Comparison of ENCODE assay signal across 1 cellular context in the genomic region with DNA sequence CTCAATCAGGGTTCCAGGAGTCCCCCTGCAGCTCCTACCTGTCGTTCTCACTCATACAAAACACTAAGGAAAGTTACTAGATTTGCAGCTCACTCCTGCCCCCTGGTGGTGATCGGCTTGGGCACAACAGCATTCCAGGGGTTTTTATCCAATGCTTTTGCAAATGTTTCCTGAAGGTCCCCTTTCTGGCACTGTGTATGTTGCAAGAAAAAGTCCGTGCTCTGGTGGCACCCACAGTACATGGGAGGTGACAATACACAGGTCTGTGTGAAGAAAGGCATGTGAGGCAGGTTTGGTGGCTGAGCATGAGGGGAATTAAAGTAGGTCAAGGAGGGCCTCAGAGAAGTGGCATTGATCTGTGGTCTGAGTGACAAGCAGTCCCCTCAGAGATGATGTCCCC.
TF ChIP-seq lines count a peak whose summit lies in the region.

No MANE protein-coding gene starts in this region.

TF ChIP-seq in HepG2, 621 proteins besides CTCF, POLR2A, EP300 and RAD21 (continued from another document and continues in another):
- TF ChIP-seq, protein P1, sequence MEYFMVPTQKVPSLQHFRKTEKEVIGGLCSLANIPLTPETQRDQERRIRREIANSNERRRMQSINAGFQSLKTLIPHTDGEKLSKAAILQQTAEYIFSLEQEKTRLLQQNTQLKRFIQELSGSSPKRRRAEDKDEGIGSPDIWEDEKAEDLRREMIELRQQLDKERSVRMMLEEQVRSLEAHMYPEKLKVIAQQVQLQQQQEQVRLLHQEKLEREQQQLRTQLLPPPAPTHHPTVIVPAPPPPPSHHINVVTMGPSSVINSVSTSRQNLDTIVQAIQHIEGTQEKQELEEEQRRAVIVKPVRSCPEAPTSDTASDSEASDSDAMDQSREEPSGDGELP (IDR thresholded peaks at IDR 0.05; ENCODE audit: borderline replicate concordance, low read depth): no peak
- TF ChIP-seq HNRNPK (IDR thresholded peaks at IDR 0.05; ENCODE audit: low read depth, low read length, poor library complexity, severe bottlenecking): no peak
- no peak for TF ChIP-seq ZNF432 (CRISPR knock-in tag; IDR thresholded peaks at IDR 0.05; ENCODE audit: borderline replicate concordance)
- 0 out of 2 replicates have a peak, but pooled peaks have one; percentile 38 for TF ChIP-seq SAFB2 (CRISPR knock-in tag; IDR thresholded peaks at IDR 0.05; ENCODE audit: borderline replicate concordance, low read depth)
- TF ChIP-seq HOXA7 (CRISPR knock-in tag; IDR thresholded peaks at IDR 0.05): no peak
- TF ChIP-seq TEAD3 (CRISPR knock-in tag; optimal IDR thresholded peaks at IDR 0.05; ENCODE audit: borderline replicate concordance): peak; percentile 93
- TF ChIP-seq, protein P2, sequence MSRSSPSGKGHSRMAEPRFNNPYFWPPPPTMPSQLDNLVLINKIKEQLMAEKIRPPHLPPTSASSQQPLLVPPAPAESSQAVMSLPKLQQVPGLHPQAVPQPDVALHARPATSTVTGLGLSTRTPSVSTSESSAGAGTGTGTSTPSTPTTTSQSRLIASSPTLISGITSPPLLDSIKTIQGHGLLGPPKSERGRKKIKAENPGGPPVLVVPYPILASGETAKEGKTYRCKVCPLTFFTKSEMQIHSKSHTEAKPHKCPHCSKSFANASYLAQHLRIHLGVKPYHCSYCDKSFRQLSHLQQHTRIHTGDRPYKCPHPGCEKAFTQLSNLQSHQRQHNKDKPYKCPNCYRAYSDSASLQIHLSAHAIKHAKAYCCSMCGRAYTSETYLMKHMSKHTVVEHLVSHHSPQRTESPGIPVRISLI (CRISPR knock-in tag; IDR thresholded peaks at IDR 0.05; ENCODE audit: borderline replicate concordance): peak; percentile 37; the same call in 1 of the 2 replicates
- no peak for TF ChIP-seq ZNF577 (CRISPR knock-in tag; IDR thresholded peaks at IDR 0.05; ENCODE audit: borderline replicate concordance, low read depth)
- TF ChIP-seq ZKSCAN1 (IDR thresholded peaks at IDR 0.05; ENCODE audit: low read length): peak; percentile 52; the same call in 1 of the 2 replicates
- no peak for TF ChIP-seq ZNF740 (CRISPR knock-in tag; IDR thresholded peaks at IDR 0.05)
- TF ChIP-seq, protein P3, sequence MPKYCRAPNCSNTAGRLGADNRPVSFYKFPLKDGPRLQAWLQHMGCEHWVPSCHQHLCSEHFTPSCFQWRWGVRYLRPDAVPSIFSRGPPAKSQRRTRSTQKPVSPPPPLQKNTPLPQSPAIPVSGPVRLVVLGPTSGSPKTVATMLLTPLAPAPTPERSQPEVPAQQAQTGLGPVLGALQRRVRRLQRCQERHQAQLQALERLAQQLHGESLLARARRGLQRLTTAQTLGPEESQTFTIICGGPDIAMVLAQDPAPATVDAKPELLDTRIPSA (CRISPR knock-in tag; IDR thresholded peaks at IDR 0.05; ENCODE audit: borderline replicate concordance): no peak
- TF ChIP-seq IKZF4 (CRISPR knock-in tag; IDR thresholded peaks at IDR 0.05; ENCODE audit: borderline replicate concordance, low read depth, not compliant biosample characterization): no peak
- TF ChIP-seq, protein P4, sequence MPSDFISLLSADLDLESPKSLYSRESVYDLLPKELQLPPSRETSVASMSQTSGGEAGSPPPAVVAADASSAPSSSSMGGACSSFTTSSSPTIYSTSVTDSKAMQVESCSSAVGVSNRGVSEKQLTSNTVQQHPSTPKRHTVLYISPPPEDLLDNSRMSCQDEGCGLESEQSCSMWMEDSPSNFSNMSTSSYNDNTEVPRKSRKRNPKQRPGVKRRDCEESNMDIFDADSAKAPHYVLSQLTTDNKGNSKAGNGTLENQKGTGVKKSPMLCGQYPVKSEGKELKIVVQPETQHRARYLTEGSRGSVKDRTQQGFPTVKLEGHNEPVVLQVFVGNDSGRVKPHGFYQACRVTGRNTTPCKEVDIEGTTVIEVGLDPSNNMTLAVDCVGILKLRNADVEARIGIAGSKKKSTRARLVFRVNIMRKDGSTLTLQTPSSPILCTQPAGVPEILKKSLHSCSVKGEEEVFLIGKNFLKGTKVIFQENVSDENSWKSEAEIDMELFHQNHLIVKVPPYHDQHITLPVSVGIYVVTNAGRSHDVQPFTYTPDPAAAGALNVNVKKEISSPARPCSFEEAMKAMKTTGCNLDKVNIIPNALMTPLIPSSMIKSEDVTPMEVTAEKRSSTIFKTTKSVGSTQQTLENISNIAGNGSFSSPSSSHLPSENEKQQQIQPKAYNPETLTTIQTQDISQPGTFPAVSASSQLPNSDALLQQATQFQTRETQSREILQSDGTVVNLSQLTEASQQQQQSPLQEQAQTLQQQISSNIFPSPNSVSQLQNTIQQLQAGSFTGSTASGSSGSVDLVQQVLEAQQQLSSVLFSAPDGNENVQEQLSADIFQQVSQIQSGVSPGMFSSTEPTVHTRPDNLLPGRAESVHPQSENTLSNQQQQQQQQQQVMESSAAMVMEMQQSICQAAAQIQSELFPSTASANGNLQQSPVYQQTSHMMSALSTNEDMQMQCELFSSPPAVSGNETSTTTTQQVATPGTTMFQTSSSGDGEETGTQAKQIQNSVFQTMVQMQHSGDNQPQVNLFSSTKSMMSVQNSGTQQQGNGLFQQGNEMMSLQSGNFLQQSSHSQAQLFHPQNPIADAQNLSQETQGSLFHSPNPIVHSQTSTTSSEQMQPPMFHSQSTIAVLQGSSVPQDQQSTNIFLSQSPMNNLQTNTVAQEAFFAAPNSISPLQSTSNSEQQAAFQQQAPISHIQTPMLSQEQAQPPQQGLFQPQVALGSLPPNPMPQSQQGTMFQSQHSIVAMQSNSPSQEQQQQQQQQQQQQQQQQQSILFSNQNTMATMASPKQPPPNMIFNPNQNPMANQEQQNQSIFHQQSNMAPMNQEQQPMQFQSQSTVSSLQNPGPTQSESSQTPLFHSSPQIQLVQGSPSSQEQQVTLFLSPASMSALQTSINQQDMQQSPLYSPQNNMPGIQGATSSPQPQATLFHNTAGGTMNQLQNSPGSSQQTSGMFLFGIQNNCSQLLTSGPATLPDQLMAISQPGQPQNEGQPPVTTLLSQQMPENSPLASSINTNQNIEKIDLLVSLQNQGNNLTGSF (CRISPR knock-in tag; IDR thresholded peaks at IDR 0.05): no peak
- TF ChIP-seq FUBP1 (CRISPR knock-in tag; IDR thresholded peaks at IDR 0.05; ENCODE audit: borderline replicate concordance): no peak
- no peak for TF ChIP-seq FOSL1 (CRISPR knock-in tag; IDR thresholded peaks at IDR 0.05; ENCODE audit: borderline replicate concordance)
- no peak for TF ChIP-seq MEIS2 (CRISPR knock-in tag; IDR thresholded peaks at IDR 0.05)
- no peak for TF ChIP-seq JUND (CRISPR knock-in tag; IDR thresholded peaks at IDR 0.05)
- TF ChIP-seq, protein P5, sequence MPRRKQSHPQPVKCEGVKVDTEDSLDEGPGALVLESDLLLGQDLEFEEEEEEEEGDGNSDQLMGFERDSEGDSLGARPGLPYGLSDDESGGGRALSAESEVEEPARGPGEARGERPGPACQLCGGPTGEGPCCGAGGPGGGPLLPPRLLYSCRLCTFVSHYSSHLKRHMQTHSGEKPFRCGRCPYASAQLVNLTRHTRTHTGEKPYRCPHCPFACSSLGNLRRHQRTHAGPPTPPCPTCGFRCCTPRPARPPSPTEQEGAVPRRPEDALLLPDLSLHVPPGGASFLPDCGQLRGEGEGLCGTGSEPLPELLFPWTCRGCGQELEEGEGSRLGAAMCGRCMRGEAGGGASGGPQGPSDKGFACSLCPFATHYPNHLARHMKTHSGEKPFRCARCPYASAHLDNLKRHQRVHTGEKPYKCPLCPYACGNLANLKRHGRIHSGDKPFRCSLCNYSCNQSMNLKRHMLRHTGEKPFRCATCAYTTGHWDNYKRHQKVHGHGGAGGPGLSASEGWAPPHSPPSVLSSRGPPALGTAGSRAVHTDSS (CRISPR knock-in tag; conservative IDR thresholded peaks at IDR 0.05): no peak
- no peak for TF ChIP-seq ZNF230 (CRISPR knock-in tag; IDR thresholded peaks at IDR 0.05)
- peak; percentile 25; the same call in 1 of the 2 replicates for TF ChIP-seq CEBPG (CRISPR knock-in tag; IDR thresholded peaks at IDR 0.05)
- no peak for TF ChIP-seq ZNF138 (CRISPR knock-in tag; IDR thresholded peaks at IDR 0.05; ENCODE audit: low read depth)
- 0 out of 2 replicates have a peak, but pooled peaks have one; percentile 29 for TF ChIP-seq POGK (CRISPR knock-in tag; conservative IDR thresholded peaks at IDR 0.05)
- TF ChIP-seq PAF1 (CRISPR knock-in tag; IDR thresholded peaks at IDR 0.05): no peak
- TF ChIP-seq ZNF10 (CRISPR knock-in tag; IDR thresholded peaks at IDR 0.05; ENCODE audit: borderline replicate concordance, low read depth): no peak
- no peak for TF ChIP-seq ZBTB49 (CRISPR knock-in tag; IDR thresholded peaks at IDR 0.05; ENCODE audit: borderline replicate concordance)
- TF ChIP-seq KMT2B (CRISPR knock-in tag; IDR thresholded peaks at IDR 0.05): no peak
- TF ChIP-seq ZMAT3 (CRISPR knock-in tag; conservative IDR thresholded peaks at IDR 0.05): no peak
- TF ChIP-seq ZNF747 (CRISPR knock-in tag; IDR thresholded peaks at IDR 0.05; ENCODE audit: borderline replicate concordance): no peak
- no peak for TF ChIP-seq ZNF879 (CRISPR knock-in tag; IDR thresholded peaks at IDR 0.05)
- TF ChIP-seq ARID4A (CRISPR knock-in tag; IDR thresholded peaks at IDR 0.05; ENCODE audit: borderline replicate concordance): peak; percentile 22; the same call in 1 of the 2 replicates
- TF ChIP-seq, protein P6, sequence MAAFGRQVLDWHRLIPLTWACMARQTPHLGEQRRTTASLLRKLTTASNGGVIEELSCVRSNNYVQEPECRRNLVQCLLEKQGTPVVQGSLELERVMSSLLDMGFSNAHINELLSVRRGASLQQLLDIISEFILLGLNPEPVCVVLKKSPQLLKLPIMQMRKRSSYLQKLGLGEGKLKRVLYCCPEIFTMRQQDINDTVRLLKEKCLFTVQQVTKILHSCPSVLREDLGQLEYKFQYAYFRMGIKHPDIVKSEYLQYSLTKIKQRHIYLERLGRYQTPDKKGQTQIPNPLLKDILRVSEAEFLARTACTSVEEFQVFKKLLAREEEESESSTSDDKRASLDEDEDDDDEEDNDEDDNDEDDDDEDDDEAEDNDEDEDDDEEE (CRISPR knock-in tag; IDR thresholded peaks at IDR 0.05): no peak
- TF ChIP-seq MZF1 (CRISPR knock-in tag; IDR thresholded peaks at IDR 0.05; ENCODE audit: borderline replicate concordance): no peak
